Comparison of ENCODE assay signal across 8 cellular contexts in genomic region chr12:113221997-113222729, GRCh38. TPM values are rescaled to one million over a fixed set of nuclear protein-coding genes. Genes with fewer than 3 reads are reported as not detected.
DNase-seq lines count a peak whose midpoint lies in the region; ATAC-seq and TF ChIP-seq lines count a peak whose summit lies in the region.

No MANE protein-coding gene starts in this region.

- H2AFZ ChIP-seq in hepatocyte: no peak overlapping the region

- H3K27me3 Mint-ChIP-seq in activated T-cell treated with anti-CD3 and anti-CD28 coated beads, Interleukin-2, amount 50 U/mL, for 24 hours: no peaks in the 10 kb centered on the region
- H3K27me3 Mint-ChIP-seq in activated CD4-positive, alpha-beta memory T cell treated with anti-CD3 and anti-CD28 coated beads for 36 hours: no peaks in the 10 kb centered on the region

- no peaks in the 10 kb centered on the region for H3K36me3 ChIP-seq in hepatocyte (replicated peaks; ENCODE audit: insufficient read depth, low read depth)

- peak overlapping the region; percentile 88 for H3K4me3 Mint-ChIP-seq in activated T-cell treated with anti-CD3 and anti-CD28 coated beads, Interleukin-2, amount 50 U/mL, for 24 hours
- peak overlapping the region; percentile 93 for H3K4me3 Mint-ChIP-seq in activated CD4-positive, alpha-beta memory T cell treated with anti-CD3 and anti-CD28 coated beads for 36 hours

- H3K9me3 Mint-ChIP-seq in activated T-cell treated with anti-CD3 and anti-CD28 coated beads, Interleukin-2, amount 50 U/mL, for 24 hours: no peaks in the 10 kb centered on the region
- H3K9me3 Mint-ChIP-seq in activated CD4-positive, alpha-beta memory T cell treated with anti-CD3 and anti-CD28 coated beads for 36 hours: no peaks in the 10 kb centered on the region

- no peaks in the 10 kb centered on the region for H3K27me3 ChIP-seq in hepatocyte

- no peak for TF ChIP-seq CTCF in hepatocyte (IDR thresholded peaks at IDR 0.05; ENCODE audit: poor library complexity)

- peaks cover 13% of the 10 kb centered on the region for H3K79me2 ChIP-seq in hepatocyte

- peak overlapping the region; percentile 77 for H3K4me2 ChIP-seq in hepatocyte

- 28% methylated on average over 12 of the region's 12 CpGs for WGBS in hepatocyte (ENCODE audit: low lambda C conversion rate, missing lambda C conversion rate)

- DNase-seq in activated T-cell treated with anti-CD3 and anti-CD28 coated beads, Interleukin-2, amount 50 U/mL, for 24 hours: peak; percentile 66
- DNase-seq in activated T-cell treated with anti-CD3 and anti-CD28 coated beads, Interleukin-2, amount 50 U/mL, for 1 hour: no peak
- peak; percentile 35 for DNase-seq in activated CD4-positive, alpha-beta memory T cell treated with anti-CD3 and anti-CD28 coated beads for 36 hours
- no peak for DNase-seq in hepatocyte (ENCODE audit: low spot score)
- DNase-seq in stimulated activated CD4-positive, alpha-beta T cell treated with anti-CD3 and anti-CD28 coated beads, Interleukin-4, amount 100 ng/mL, for 24 hours: peak; percentile 26
- DNase-seq in iPS-NIHi7 (ENCODE audit: extremely low spot score): no peak
- no peak for DNase-seq in stimulated activated naive CD4-positive, alpha-beta T cell treated with Interleukin-2 at 50 U/mL for 16 hours (lab: John Stamatoyannopoulos, UW)

- ATAC-seq in GM18873 (IDR thresholded peaks at IDR 0.05; ENCODE audit: low FRiP score, unreplicated experiment): no peak

- no peaks in the 10 kb centered on the region for H3K9me3 ChIP-seq in hepatocyte (ENCODE audit: low read depth)

- intact Hi-C loops in activated CD4-positive, alpha-beta memory T cell treated with anti-CD3 and anti-CD28 coated beads for 36 hours (cut with micrococcal nuclease): loop anchor here (1.0 to 5.0 kb wide), 9 partner anchors 8 to 740 kb away; partner anchors contain the start of genes OAS2, PLBD2 and SLC8B1

- H4K20me1 ChIP-seq in hepatocyte (ENCODE audit: insufficient read depth, poor library complexity, severe bottlenecking): no peaks in the 10 kb centered on the region

- H3K9me2 ChIP-seq in hepatocyte (replicated peaks; ENCODE audit: insufficient read depth): no peaks in the 10 kb centered on the region

- peak overlapping the region; percentile 34 for H3K4me3 ChIP-seq in hepatocyte

- POLR2A ChIA-PET in activated CD4-positive, alpha-beta memory T cell treated with anti-CD3 and anti-CD28 coated beads for 36 hours (lab: Charles Lee): interaction anchor here (0.5 to 5.8 kb wide), 7 partner anchors 11 to 48 kb away, joined by 3 to 38 read pairs (median 5); partner anchors contain the start of genes DDX54 and RITA1

- CTCF ChIA-PET in activated CD4-positive, alpha-beta memory T cell treated with anti-CD3 and anti-CD28 coated beads for 36 hours (lab: Charles Lee): interaction anchor here (0.7 to 2.2 kb wide), 6 partner anchors 10 to 104 kb away, joined by 3 to 10 read pairs (median 6); no protein-coding TSS in a partner anchor

- H3K27ac Mint-ChIP-seq in activated T-cell treated with anti-CD3 and anti-CD28 coated beads, Interleukin-2, amount 50 U/mL, for 24 hours: peak overlapping the region; percentile 94
- peak overlapping the region; percentile 95 for H3K27ac Mint-ChIP-seq in activated CD4-positive, alpha-beta memory T cell treated with anti-CD3 and anti-CD28 coated beads for 36 hours

- peaks cover 36% of the 10 kb centered on the region for H3K4me1 Mint-ChIP-seq in activated T-cell treated with anti-CD3 and anti-CD28 coated beads, Interleukin-2, amount 50 U/mL, for 24 hours (ENCODE audit: low read depth)
- H3K4me1 Mint-ChIP-seq in activated CD4-positive, alpha-beta memory T cell treated with anti-CD3 and anti-CD28 coated beads for 36 hours (ENCODE audit: low read depth): peaks cover 32% of the 10 kb centered on the region

- H3K27ac ChIP-seq in hepatocyte: peak overlapping the region; percentile 93

- H3K36me3 Mint-ChIP-seq in activated T-cell treated with anti-CD3 and anti-CD28 coated beads, Interleukin-2, amount 50 U/mL, for 24 hours (ENCODE audit: low read depth): peaks cover 11% of the 10 kb centered on the region
- peaks cover 2% of the 10 kb centered on the region for H3K36me3 Mint-ChIP-seq in activated CD4-positive, alpha-beta memory T cell treated with anti-CD3 and anti-CD28 coated beads for 36 hours

- peaks cover 20% of the 10 kb centered on the region for H3K4me1 ChIP-seq in hepatocyte (ENCODE audit: insufficient read depth)

RNA-seq across cellular contexts. Expression of gene TPCN1, which starts 0.9 kb away (rescaled TPM):
- total RNA-seq in activated CD4-positive, alpha-beta memory T cell treated with anti-CD3 and anti-CD28 coated beads for 36 hours: 10 to 100 TPM; 44.0 to 51.6 TPM
- 16.9 and 20.1 TPM in 2 replicates for total RNA-seq in hepatocyte
- 31.3 and 32.1 TPM in 2 replicates for polyA plus RNA-seq in hepatocyte

RNA-seq across cellular contexts. Expression of gene RITA1, which starts 36.6 kb away (rescaled TPM):
- 10 to 100 TPM; 18.7 to 22.0 TPM for total RNA-seq in activated CD4-positive, alpha-beta memory T cell treated with anti-CD3 and anti-CD28 coated beads for 36 hours
- 16.1 and 19.1 TPM in 2 replicates for total RNA-seq in hepatocyte
- polyA plus RNA-seq in hepatocyte: 15.7 and 26.9 TPM in 2 replicates

RNA-seq across cellular contexts. Expression of gene DDX54, which starts 36.9 kb away (rescaled TPM):
- 100 to 1,000 TPM; 107 to 109 TPM for total RNA-seq in activated CD4-positive, alpha-beta memory T cell treated with anti-CD3 and anti-CD28 coated beads for 36 hours
- total RNA-seq in hepatocyte: 32.3 and 52.6 TPM in 2 replicates
- polyA plus RNA-seq in hepatocyte: 36.0 and 37.8 TPM in 2 replicates

Comparison
In these comparisons a context has a peak if more than half of its experiments do, and no peak if none do; other contexts are left out.
1. DNase-seq: peak in activated T-cell treated with anti-CD3 and anti-CD28 coated beads, Interleukin-2, amount 50 U/mL, for 24 hours (single experiment), activated CD4-positive, alpha-beta memory T cell treated with anti-CD3 and anti-CD28 coated beads for 36 hours (single experiment) and stimulated activated CD4-positive, alpha-beta T cell treated with anti-CD3 and anti-CD28 coated beads, Interleukin-4, amount 100 ng/mL, for 24 hours (single experiment); none in activated T-cell treated with anti-CD3 and anti-CD28 coated beads, Interleukin-2, amount 50 U/mL, for 1 hour (single experiment), hepatocyte (single experiment), iPS-NIHi7 (single experiment) and stimulated activated naive CD4-positive, alpha-beta T cell treated with Interleukin-2 at 50 U/mL for 16 hours (single experiment).